In the genomic region with DNA sequence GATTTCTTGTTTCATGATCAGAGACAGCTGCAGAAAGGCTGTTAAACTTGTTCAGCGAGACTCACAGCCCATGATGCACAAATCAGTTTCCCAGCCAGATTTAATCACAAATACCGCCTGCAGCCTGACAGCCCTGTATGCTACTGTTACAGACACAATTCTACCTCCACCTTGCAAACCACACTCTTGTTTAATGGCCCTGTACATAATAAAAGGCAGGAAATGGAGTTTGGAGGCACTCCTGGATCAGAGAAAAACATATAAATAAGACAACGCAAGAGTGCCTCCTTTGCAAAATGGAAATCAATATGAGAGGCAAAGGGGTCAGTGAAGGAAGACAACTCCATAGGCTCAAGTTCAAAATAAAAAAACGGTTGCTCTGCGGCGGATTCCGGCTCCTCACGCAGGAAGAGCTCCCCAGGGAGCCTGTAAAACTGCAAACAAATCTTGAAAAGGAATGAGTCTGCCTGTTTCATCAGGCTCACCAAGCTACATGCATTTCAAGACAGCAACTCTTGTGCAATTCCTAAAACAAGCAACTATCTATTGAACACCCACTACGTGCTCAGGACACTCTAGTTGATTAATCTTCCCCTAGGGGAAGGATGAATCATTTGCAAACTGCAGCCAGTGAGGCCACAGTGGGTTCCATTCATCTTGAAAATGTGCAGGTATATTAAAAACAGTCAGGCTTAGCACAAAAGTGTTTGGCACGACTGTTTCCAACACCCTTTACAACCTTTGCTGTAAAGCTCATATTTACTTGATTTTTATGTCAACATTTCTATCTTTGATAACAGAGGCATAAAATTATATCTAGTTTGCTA, we compare ENCODE assay signal across 1 cellular context.
TF ChIP-seq lines count a peak whose summit lies in the region.

No MANE protein-coding gene starts in this region.

TF ChIP-seq in HepG2, 621 proteins besides CTCF, POLR2A, EP300 and RAD21 (continued from another document and continues in another):
- peak; percentile 44; the same call in 1 of the 2 replicates for TF ChIP-seq ZBED4 (CRISPR knock-in tag; IDR thresholded peaks at IDR 0.05; ENCODE audit: borderline replicate concordance)
- TF ChIP-seq KDM2A (CRISPR knock-in tag; IDR thresholded peaks at IDR 0.05; ENCODE audit: borderline replicate concordance, low read depth), result peak; percentile 30; the same call in 1 of the 2 replicates
- TF ChIP-seq MYPOP (CRISPR knock-in tag; IDR thresholded peaks at IDR 0.05), result no peak; the same call in 1 of the 2 replicates
- 0 out of 2 replicates have a peak, but pooled peaks have one; percentile 20 for TF ChIP-seq PHF8 (CRISPR knock-in tag; IDR thresholded peaks at IDR 0.05)
- peak; percentile 48; the same call in 1 of the 2 replicates for TF ChIP-seq ZNF335 (CRISPR knock-in tag; IDR thresholded peaks at IDR 0.05)
- TF ChIP-seq SOX6 (IDR thresholded peaks at IDR 0.05), result no peak
- peak; percentile 87; the same call in 1 of the 2 replicates for TF ChIP-seq SOX6 (CRISPR knock-in tag; IDR thresholded peaks at IDR 0.05)
- no peak for TF ChIP-seq HNF1A (IDR thresholded peaks at IDR 0.05; ENCODE audit: low read depth)
- TF ChIP-seq HNF1A (CRISPR knock-in tag; IDR thresholded peaks at IDR 0.05; ENCODE audit: borderline replicate concordance), result peak; percentile 0; the same call in 1 of the 2 replicates
- TF ChIP-seq ZNF609 (CRISPR knock-in tag; IDR thresholded peaks at IDR 0.05; ENCODE audit: borderline replicate concordance), result 0 out of 2 replicates have a peak, but pooled peaks have one; percentile 33
- TF ChIP-seq, protein P1, sequence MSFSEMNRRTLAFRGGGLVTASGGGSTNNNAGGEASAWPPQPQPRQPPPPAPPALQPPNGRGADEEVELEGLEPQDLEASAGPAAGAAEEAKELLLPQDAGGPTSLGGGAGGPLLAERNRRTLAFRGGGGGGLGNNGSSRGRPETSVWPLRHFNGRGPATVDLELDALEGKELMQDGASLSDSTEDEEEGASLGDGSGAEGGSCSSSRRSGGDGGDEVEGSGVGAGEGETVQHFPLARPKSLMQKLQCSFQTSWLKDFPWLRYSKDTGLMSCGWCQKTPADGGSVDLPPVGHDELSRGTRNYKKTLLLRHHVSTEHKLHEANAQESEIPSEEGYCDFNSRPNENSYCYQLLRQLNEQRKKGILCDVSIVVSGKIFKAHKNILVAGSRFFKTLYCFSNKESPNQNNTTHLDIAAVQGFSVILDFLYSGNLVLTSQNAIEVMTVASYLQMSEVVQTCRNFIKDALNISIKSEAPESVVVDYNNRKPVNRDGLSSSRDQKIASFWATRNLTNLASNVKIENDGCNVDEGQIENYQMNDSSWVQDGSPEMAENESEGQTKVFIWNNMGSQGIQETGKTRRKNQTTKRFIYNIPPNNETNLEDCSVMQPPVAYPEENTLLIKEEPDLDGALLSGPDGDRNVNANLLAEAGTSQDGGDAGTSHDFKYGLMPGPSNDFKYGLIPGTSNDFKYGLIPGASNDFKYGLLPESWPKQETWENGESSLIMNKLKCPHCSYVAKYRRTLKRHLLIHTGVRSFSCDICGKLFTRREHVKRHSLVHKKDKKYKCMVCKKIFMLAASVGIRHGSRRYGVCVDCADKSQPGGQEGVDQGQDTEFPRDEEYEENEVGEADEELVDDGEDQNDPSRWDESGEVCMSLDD (CRISPR knock-in tag; IDR thresholded peaks at IDR 0.05; ENCODE audit: borderline replicate concordance), result no peak
- no peak for TF ChIP-seq ZNF512B (CRISPR knock-in tag; IDR thresholded peaks at IDR 0.05; ENCODE audit: borderline replicate concordance)
- TF ChIP-seq RFXANK (CRISPR knock-in tag; IDR thresholded peaks at IDR 0.05), result peak; percentile 63; the same call in 1 of the 2 replicates
- TF ChIP-seq ZBTB7B (CRISPR knock-in tag; IDR thresholded peaks at IDR 0.05), result peak; percentile 57; the same call in 1 of the 2 replicates
- TF ChIP-seq PHF21A (CRISPR knock-in tag; IDR thresholded peaks at IDR 0.05), result peak; percentile 92
- peak; percentile 79; the same call in 1 of the 2 replicates for TF ChIP-seq FOXO1 (CRISPR knock-in tag; IDR thresholded peaks at IDR 0.05)
- TF ChIP-seq SOX13 (IDR thresholded peaks at IDR 0.05), result no peak; the same call in 1 of the 2 replicates
- TF ChIP-seq SOX13 (CRISPR knock-in tag; conservative IDR thresholded peaks at IDR 0.05 in 1 of 2, IDR thresholded peaks at IDR 0.05 in 1 of 2), result peak in 1 of 2 experiments; percentile 91; a peak in 2 of 4 replicates
- TF ChIP-seq ZSCAN29 (CRISPR knock-in tag; conservative IDR thresholded peaks at IDR 0.05), result peak; percentile 68; the same call in 1 of the 2 replicates
- TF ChIP-seq SAP130 (CRISPR knock-in tag; IDR thresholded peaks at IDR 0.05; ENCODE audit: low read depth), result peak; percentile 93
- TF ChIP-seq ZNF333 (CRISPR knock-in tag; IDR thresholded peaks at IDR 0.05; ENCODE audit: borderline replicate concordance), result no peak
- TF ChIP-seq, protein P2, sequence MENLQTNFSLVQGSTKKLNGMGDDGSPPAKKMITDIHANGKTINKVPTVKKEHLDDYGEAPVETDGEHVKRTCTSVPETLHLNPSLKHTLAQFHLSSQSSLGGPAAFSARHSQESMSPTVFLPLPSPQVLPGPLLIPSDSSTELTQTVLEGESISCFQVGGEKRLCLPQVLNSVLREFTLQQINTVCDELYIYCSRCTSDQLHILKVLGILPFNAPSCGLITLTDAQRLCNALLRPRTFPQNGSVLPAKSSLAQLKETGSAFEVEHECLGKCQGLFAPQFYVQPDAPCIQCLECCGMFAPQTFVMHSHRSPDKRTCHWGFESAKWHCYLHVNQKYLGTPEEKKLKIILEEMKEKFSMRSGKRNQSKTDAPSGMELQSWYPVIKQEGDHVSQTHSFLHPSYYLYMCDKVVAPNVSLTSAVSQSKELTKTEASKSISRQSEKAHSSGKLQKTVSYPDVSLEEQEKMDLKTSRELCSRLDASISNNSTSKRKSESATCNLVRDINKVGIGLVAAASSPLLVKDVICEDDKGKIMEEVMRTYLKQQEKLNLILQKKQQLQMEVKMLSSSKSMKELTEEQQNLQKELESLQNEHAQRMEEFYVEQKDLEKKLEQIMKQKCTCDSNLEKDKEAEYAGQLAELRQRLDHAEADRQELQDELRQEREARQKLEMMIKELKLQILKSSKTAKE (CRISPR knock-in tag; IDR thresholded peaks at IDR 0.05; ENCODE audit: borderline replicate concordance), result peak; percentile 60; the same call in 1 of the 2 replicates
- no peak for TF ChIP-seq ZNF17 (CRISPR knock-in tag; IDR thresholded peaks at IDR 0.05)
- no peak for TF ChIP-seq ZNF629 (CRISPR knock-in tag; conservative IDR thresholded peaks at IDR 0.05)
- peak; percentile 63; the same call in 1 of the 2 replicates for TF ChIP-seq POGZ (CRISPR knock-in tag; IDR thresholded peaks at IDR 0.05)
- no peak for TF ChIP-seq ZNF124 (CRISPR knock-in tag; IDR thresholded peaks at IDR 0.05)
- no peak for TF ChIP-seq ZNF703 (CRISPR knock-in tag; IDR thresholded peaks at IDR 0.05; ENCODE audit: borderline replicate concordance)
